ENCODE assay signal across 1 cellular context in the genomic region with DNA sequence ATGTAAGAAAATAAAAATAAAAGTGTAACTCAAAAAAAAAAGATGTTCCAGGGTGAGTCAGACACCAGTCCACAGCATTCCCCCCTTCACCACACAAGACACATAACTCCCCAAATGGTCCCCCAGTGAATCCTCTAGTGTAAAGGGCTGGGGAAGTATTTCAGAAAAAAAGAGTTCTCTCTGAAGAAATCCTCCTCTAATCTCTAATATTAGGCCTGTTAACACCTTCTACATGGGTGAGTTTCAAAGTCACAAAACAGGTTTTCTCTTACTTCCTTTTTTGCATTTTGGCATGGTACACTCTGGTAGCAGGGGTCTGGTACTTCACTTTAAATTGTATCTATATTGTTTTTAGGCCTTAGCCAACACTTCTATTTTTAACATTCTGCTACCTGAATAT.
TF ChIP-seq lines count a peak whose summit lies in the region.

No MANE protein-coding gene starts in this region.

TF ChIP-seq in GM23338, 12 proteins besides CTCF, POLR2A, EP300 and RAD21 (continued from another document):
- no peak for TF ChIP-seq ZNF462 (CRISPR knock-in tag; IDR thresholded peaks at IDR 0.05)
- no peak for TF ChIP-seq ZNF331 (CRISPR knock-in tag; IDR thresholded peaks at IDR 0.05; ENCODE audit: low read depth)
- TF ChIP-seq POLR2AphosphoS5 (IDR thresholded peaks at IDR 0.05; ENCODE audit: low read depth): no peak
- no peak for TF ChIP-seq NANOG (IDR thresholded peaks at IDR 0.05; ENCODE audit: borderline replicate concordance)
- no peak for TF ChIP-seq STAT1 (IDR thresholded peaks at IDR 0.05; ENCODE audit: unreplicated experiment)
